11 cellular contexts compared by ENCODE assay signal in the genomic region with DNA sequence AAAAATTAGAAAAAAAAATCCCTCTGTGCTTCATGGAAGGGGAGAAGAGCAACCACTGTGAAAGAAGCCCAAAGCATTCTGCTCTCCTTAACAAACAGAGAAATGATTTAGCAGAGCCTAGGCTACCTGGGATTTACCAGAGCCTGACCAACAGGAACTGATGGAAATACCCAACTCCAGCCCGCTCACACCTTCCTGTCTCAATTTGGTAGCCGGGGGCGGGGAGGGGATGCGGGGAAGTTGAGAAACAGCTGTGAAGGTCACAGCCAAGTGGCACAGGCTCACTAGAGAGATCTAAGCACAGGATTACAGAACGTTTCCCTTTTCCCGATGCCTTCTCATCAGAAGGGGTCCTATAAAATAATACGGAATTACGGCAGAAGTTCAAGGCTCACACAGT. TPM values are rescaled to one million over a fixed set of nuclear protein-coding genes. Genes with fewer than 3 reads are reported as not detected.
DNase-seq lines count a peak whose midpoint lies in the region; ATAC-seq and TF ChIP-seq lines count a peak whose summit lies in the region.
"Had no signal": no experiment of that assay in that cellular context is flagged by ENCODE, and none has a peak within 500 bp of the region (broad histone marks: within the 10 kb centered on the region; RNA-seq: fewer than 3 reads in every experiment).

No MANE protein-coding gene starts in this region.

- TF ChIP-seq EP300 in ovary (IDR thresholded peaks at IDR 0.05): no peak

- H3K4me1 ChIP-seq in psoas muscle: peaks cover 37% of the 10 kb centered on the region
- peaks cover 2% of the 10 kb centered on the region for H3K4me1 ChIP-seq in ovary (ENCODE audit: insufficient read depth)

- intact Hi-C loops in psoas muscle (cut with DNase I) (loop anchor here in 1 of 2 donors (10.0 kb wide), 1 partner anchor 895 kb away; no protein-coding TSS in a partner anchor), ovary (cut with DNase I) (no loop called here)

- TF ChIP-seq CTCF in psoas muscle (IDR thresholded peaks at IDR 0.05) (no peak), ovary (IDR thresholded peaks at IDR 0.05) (no peak)

- peak; percentile 26 to 40 for DNase-seq in activated CD4-positive, alpha-beta T cell treated with anti-CD3 and anti-CD28 coated beads, Interleukin-2, amount 50 U/mL, for 48 hours
- DNase-seq in activated CD4-positive, alpha-beta T cell treated with anti-CD3 and anti-CD28 coated beads for 1 hour: no peak
- DNase-seq in psoas muscle: peak in 1 of 2 donors; percentile 25
- DNase-seq in NCI-H2196 treated with DMSO at 0.1 percent for 48 hours (lab: John Stamatoyannopoulos, UW; ENCODE audit: unreplicated experiment): no peak
- no peak for DNase-seq in ovary
- DNase-seq: cerebellar nuclear complex, head of caudate nucleus, naive B cell had no signal

- ATAC-seq in GM21717 (IDR thresholded peaks at IDR 0.05; ENCODE audit: unreplicated experiment) (peak; percentile 83), HG03432 (IDR thresholded peaks at IDR 0.05; ENCODE audit: unreplicated experiment) (peak; percentile 92), psoas muscle (peak in 3 of 4 donors; percentile 59 to 71 (median 63))
- no peak for ATAC-seq in activated CD4-positive, CD25-positive, alpha-beta regulatory T cell treated with anti-CD3 and anti-CD28 coated beads, Interleukin-2, amount 50 U/mL, for 24 hours

- no peaks in the 10 kb centered on the region for H3K27me3 ChIP-seq in psoas muscle (ENCODE audit: insufficient read depth in 3 of 3, low read length in 2 of 3)
- H3K27me3 ChIP-seq in ovary: no peaks in the 10 kb centered on the region

- H3K36me3 ChIP-seq in psoas muscle (ENCODE audit: insufficient read depth in 1 of 2, low read depth in 1 of 2): peaks cover 0 to 3% of the 10 kb centered on the region in 2 donors
- H3K36me3 ChIP-seq in ovary: no peaks in the 10 kb centered on the region

- H3K27ac ChIP-seq in psoas muscle: no peak overlapping the region
- no peak overlapping the region for H3K27ac ChIP-seq in ovary

- no peak for TF ChIP-seq POLR2A in ovary (IDR thresholded peaks at IDR 0.05)

- H3K4me3 ChIP-seq in psoas muscle: no peak overlapping the region
- no peak overlapping the region for H3K4me3 ChIP-seq in ovary

- WGBS in psoas muscle, 3 donors: 35 to 39% (median 36%) methylated on average over 8 of the region's 8 CpGs
- 83 to 88% (median 85%) methylated on average over 8 of the region's 8 CpGs for WGBS in ovary, 3 donors

- no peaks in the 10 kb centered on the region for H3K9me3 ChIP-seq in psoas muscle
- H3K9me3 ChIP-seq in ovary: no peaks in the 10 kb centered on the region

RNA-seq across cellular contexts. Expression of a gene that starts 17.6 kb away (rescaled TPM):
- total RNA-seq in psoas muscle (10 to 100 TPM; 19.7 to 41.6 (median 25.8) TPM), ovary (100 to 1,000 TPM in 1 of 7 donors, 10 to 100 TPM in 6; 30.1 to 103 (median 70.3) TPM)
- polyA plus RNA-seq in psoas muscle (10 to 100 TPM; 23.8 to 43.2 (median 29.0) TPM), ovary (100 to 1,000 TPM in 1 of 2 donors, 10 to 100 TPM in 1; 47.0 to 184 TPM)

Comparison
In these comparisons a context has a peak if more than half of its experiments do, and no peak if none do; other contexts are left out.
1. DNase-seq: peak in activated CD4-positive, alpha-beta T cell treated with anti-CD3 and anti-CD28 coated beads, Interleukin-2, amount 50 U/mL, for 48 hours (2 of 2); none in activated CD4-positive, alpha-beta T cell treated with anti-CD3 and anti-CD28 coated beads for 1 hour (single experiment), NCI-H2196 treated with DMSO at 0.1 percent for 48 hours (single experiment) and ovary (0 of 5).
2. ATAC-seq: peak in GM21717 (single experiment), HG03432 (single experiment) and psoas muscle (3 of 4); none in activated CD4-positive, CD25-positive, alpha-beta regulatory T cell treated with anti-CD3 and anti-CD28 coated beads, Interleukin-2, amount 50 U/mL, for 24 hours (0 of 2).